Comparison of ENCODE assay signal across 20 cellular contexts in the genomic region with DNA sequence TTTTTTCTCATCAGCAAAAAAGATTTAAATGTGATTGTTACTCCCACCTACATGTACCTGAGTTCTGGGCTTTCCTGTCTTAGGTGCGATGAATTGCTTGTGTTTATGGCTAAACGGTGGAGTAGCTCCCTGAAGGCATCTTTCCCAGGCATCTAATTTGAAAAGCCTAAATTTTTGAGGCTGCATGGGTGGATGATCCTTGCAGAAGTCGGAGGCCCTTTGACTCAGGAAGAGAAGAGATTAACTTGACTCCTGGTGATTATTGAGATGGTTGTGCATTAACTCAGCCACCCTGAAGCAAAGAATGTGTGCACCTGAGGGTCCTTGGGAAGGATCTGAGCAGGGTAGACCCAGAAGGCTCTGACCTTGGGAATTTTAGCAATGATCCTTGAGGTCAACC.
DNase-seq lines count a peak whose midpoint lies in the region; ATAC-seq, FAIRE-seq and TF ChIP-seq lines count a peak whose summit lies in the region.
"Had no signal": no experiment of that assay in that cellular context is flagged by ENCODE, and none has a peak within 500 bp of the region (broad histone marks: within the 10 kb centered on the region; RNA-seq: fewer than 3 reads in every experiment).

No MANE protein-coding gene starts in this region.

- peak overlapping the region; percentile 26; the same call in 1 of the 2 replicates for H3K27ac ChIP-seq in VCaP
- peak overlapping the region in 3 of 4 donors; percentile 39 to 77 (median 66) for H3K27ac ChIP-seq in pancreas
- H3K27ac ChIP-seq: A549, BLaER1 had no signal

- no peaks in the 10 kb centered on the region for H3K27me3 ChIP-seq in pancreas
- H3K27me3 ChIP-seq: BLaER1 had no signal

- no peaks in the 10 kb centered on the region for H3K9me3 ChIP-seq in pancreas

- TF ChIP-seq CTCF in GM20000 (IDR thresholded peaks at IDR 0.05; ENCODE audit: extremely low read depth, missing control alignments), result no peak
- no peak for TF ChIP-seq CTCF in VCaP (conservative IDR thresholded peaks at IDR 0.05)
- no peak for TF ChIP-seq CTCF in pancreas (IDR thresholded peaks at IDR 0.05)

- 64 to 69% methylated on average over 3 of the region's 3 CpGs for WGBS in pancreas, 2 donors

- H3K4me1 ChIP-seq in pancreas, result peaks cover 0 to 10% (median 5%) of the 10 kb centered on the region in 3 donors
- H3K4me1 ChIP-seq: A549, BLaER1 had no signal

- no peak overlapping the region for H3K4me3 ChIP-seq in pancreas
- H3K4me3 ChIP-seq: A549, BLaER1 had no signal

- intact Hi-C loops in pancreas (cut with DNase I) (no loop called here), left cardiac atrium (cut with DNase I) (no loop called here)

- H3K36me3 ChIP-seq in pancreas, result no peaks in the 10 kb centered on the region
- H3K36me3 ChIP-seq: BLaER1 had no signal

- FAIRE-seq in pancreas (lab: Jason Lieb, UNC), result no peak
- FAIRE-seq: GM12891, GM18507, H54, HTR-8/SVneo had no signal

- peak in 1 of 4 donors; percentile 3 for ATAC-seq in pancreas
- ATAC-seq in left cardiac atrium, result no peak
- no peak for ATAC-seq in GM21447 (IDR thresholded peaks at IDR 0.05; ENCODE audit: unreplicated experiment)
- no peak for ATAC-seq in HG03095 (IDR thresholded peaks at IDR 0.05; ENCODE audit: unreplicated experiment)
- no peak for ATAC-seq in HG02763 (IDR thresholded peaks at IDR 0.05; ENCODE audit: unreplicated experiment)
- ATAC-seq: Right ventricle myocardium inferior had no signal

- DNase-seq in GM20000 (ENCODE audit: low spot score) (peak; percentile 1), glomerular visceral epithelial cell (ENCODE audit: extremely low spot score) (peak; percentile 11), pancreas (no peak), left cardiac atrium (no peak)
- DNase-seq: DMS53, NCI-H1048, NCI-H1436, NCI-H2029, NCI-H345 had no signal

Comparison
In these comparisons a context has a peak if more than half of its experiments do, and no peak if none do; other contexts are left out.
1. DNase-seq: peak in GM20000 (single experiment) and glomerular visceral epithelial cell (single experiment); none in pancreas (0 of 6) and left cardiac atrium (single experiment).